In genomic region chr7:28472332-28472731, GRCh38 we compare ENCODE assay signal across 22 cellular contexts.
"Had no signal": no experiment of that assay in that cellular context is flagged by ENCODE, and none has a peak within 500 bp of the region (broad histone marks: within the 10 kb centered on the region; RNA-seq: fewer than 3 reads in every experiment).

No MANE protein-coding gene starts in this region.

- H3K27ac ChIP-seq: epithelial cell of prostate, esophagus muscularis mucosa, hepatocyte, neural progenitor cell, ovary, suprapubic skin, tibial artery, upper lobe of left lung had no signal

- ATAC-seq: gastroesophageal sphincter; mucosa of descending colon; natural killer cell treated with Interleukin-12 subunit alpha and Interleukin-12 subunit beta and Interleukin-15 and Interleukin-18, amount 100 ng/mL, for 72 hours; right cardiac atrium had no signal

- H3K27me3 ChIP-seq: esophagus muscularis mucosa, gastroesophageal sphincter, hepatocyte, neural progenitor cell, ovary, tibial artery, upper lobe of left lung, uterus had no signal

- H3K9me3 Mint-ChIP-seq: natural killer cell treated with Interleukin-12 subunit alpha and Interleukin-12 subunit beta and Interleukin-15 and Interleukin-18, amount 100 ng/mL, for 72 hours; neural progenitor cell had no signal

- H3K79me2 ChIP-seq: hepatocyte had no signal

- H3K27ac Mint-ChIP-seq: natural killer cell treated with Interleukin-12 subunit alpha and Interleukin-12 subunit beta and Interleukin-15 and Interleukin-18, amount 100 ng/mL, for 72 hours; neural progenitor cell had no signal

- H3K4me1 ChIP-seq: upper lobe of left lung, uterus had no signal

- H3K4me3 Mint-ChIP-seq: natural killer cell treated with Interleukin-12 subunit alpha and Interleukin-12 subunit beta and Interleukin-15 and Interleukin-18, amount 100 ng/mL, for 72 hours; neural progenitor cell had no signal

- H2AFZ ChIP-seq: hepatocyte, neural progenitor cell had no signal

- DNase-seq: cortex of kidney; dorsolateral prefrontal cortex; effector CD8-positive, alpha-beta T cell; glutamatergic neuron; mammary epithelial cell; mucosa of descending colon; nucleus accumbens; ovary; right cardiac atrium; stimulated activated CD4-positive, alpha-beta T cell treated with anti-CD3 and anti-CD28 coated beads, Interleukin-2, amount 100 ng/mL, for 48 hours; stimulated activated naive CD4-positive, alpha-beta T cell treated with Interleukin-2 at 50 U/mL for 16 hours; tibial artery; upper lobe of left lung; uterus had no signal

- H3K9ac ChIP-seq: neural progenitor cell had no signal

- H3K36me3 Mint-ChIP-seq: natural killer cell treated with Interleukin-12 subunit alpha and Interleukin-12 subunit beta and Interleukin-15 and Interleukin-18, amount 100 ng/mL, for 72 hours; neural progenitor cell had no signal

- H3K36me3 ChIP-seq: esophagus muscularis mucosa, gastroesophageal sphincter, neural progenitor cell, ovary, suprapubic skin, tibial artery, upper lobe of left lung, uterus had no signal

- H3K4me2 ChIP-seq: hepatocyte, neural progenitor cell, smooth muscle cell had no signal

- H3K9me3 ChIP-seq: esophagus muscularis mucosa, gastroesophageal sphincter, mucosa of descending colon, ovary, suprapubic skin, tibial artery, upper lobe of left lung, uterus had no signal

- H3K4me3 ChIP-seq: dorsolateral prefrontal cortex, esophagus muscularis mucosa, gastroesophageal sphincter, hepatocyte, mucosa of descending colon, neural progenitor cell, ovary, smooth muscle cell, suprapubic skin, tibial artery, upper lobe of left lung, uterus had no signal
